ENCODE assay signal across 27 cellular contexts in genomic region chr3:54744291-54744690, GRCh38.
"Had no signal": no experiment of that assay in that cellular context is flagged by ENCODE, and none has a peak within 500 bp of the region (broad histone marks: within the 10 kb centered on the region; RNA-seq: fewer than 3 reads in every experiment).

No MANE protein-coding gene starts in this region.

- DNase-seq: stimulated activated CD4-positive, alpha-beta T cell treated with anti-CD3 and anti-CD28 coated beads, Interleukin-2, amount 100 ng/mL, for 48 hours; stimulated activated CD4-positive, alpha-beta T cell treated with anti-CD3 and anti-CD28 coated beads, Interleukin-4, amount 100 ng/mL, for 1 hour; stimulated activated CD4-positive, alpha-beta T cell treated with anti-CD3 and anti-CD28 coated beads, Interleukin-4, amount 100 ng/mL, for 24 hours; stimulated activated CD4-positive, alpha-beta T cell treated with anti-CD3 and anti-CD28 coated beads, Interleukin-4, amount 100 ng/mL, for 4 hours; stimulated activated CD8-positive, alpha-beta memory T cell treated with anti-CD3 and anti-CD28 coated beads, Interleukin-4, amount 100 ng/mL, for 48 hours; stimulated activated naive B cell treated with anti-CD40 and anti-IgM and Interleukin-4, amounts not matched to agents 10 μg/mL and 1 μg/mL and 100 μg/mL, for 72 hours; stimulated activated naive CD4-positive, alpha-beta T cell; stimulated activated naive CD4-positive, alpha-beta T cell treated with Interleukin-2 at 50 U/mL for 16 hours; stimulated activated naive CD8-positive, alpha-beta T cell treated with anti-CD3 and anti-CD28 coated beads, Interleukin-15, amount 100 ng/mL, for 72 hours; stimulated activated naive CD8-positive, alpha-beta T cell treated with anti-CD3 and anti-CD28 coated beads, Interleukin-15, Interleukin-2, amounts not matched to agents 100 U/mL and 50 U/mL, for 24 hours; stomach; substantia nigra; testis; thyroid gland; tibial artery; transverse colon; trophoblast cell; upper lobe of left lung; upper lobe of right lung; uterus had no signal

- H3K36me3 ChIP-seq: stomach, suprapubic skin, thoracic aorta, thyroid gland, tibial artery, tibial nerve, transverse colon, upper lobe of left lung, upper lobe of right lung, uterus, vagina had no signal

- ATAC-seq: stimulated activated effector memory CD8-positive, alpha-beta T cell treated with anti-CD3 and anti-CD28 coated beads, Interleukin-12 subunit alpha, Interleukin-12 subunit beta, amount 100 ng/mL, for 72 hours; stimulated activated memory B cell treated with anti-CD40 and anti-IgM and Interleukin-4, amounts not matched to agents 10 μg/mL and 1 μg/mL and 100 μg/mL, for 72 hours; stimulated activated naive B cell treated with anti-CD40 and anti-IgM and Interleukin-4, amounts not matched to agents 10 μg/mL and 1 μg/mL and 100 μg/mL, for 72 hours; stimulated activated naive CD8-positive, alpha-beta T cell treated with anti-CD3 and anti-CD28 coated beads, Interleukin-15, amount 100 ng/mL, for 72 hours; stimulated activated naive CD8-positive, alpha-beta T cell treated with anti-CD3 and anti-CD28 coated beads, Interleukin-15, Interleukin-2, amounts not matched to agents 100 U/mL and 50 U/mL, for 24 hours; upper lobe of right lung had no signal

- FAIRE-seq: urothelium cell line had no signal

- H3K4me1 ChIP-seq: stomach, suprapubic skin, testis, thyroid gland, tibial artery, tibial nerve, upper lobe of left lung, upper lobe of right lung, uterus, vagina had no signal

- H3K27ac ChIP-seq: stomach, suprapubic skin, testis, thoracic aorta, thyroid gland, tibial artery, tibial nerve, transverse colon, upper lobe of left lung, upper lobe of right lung, uterus, vagina had no signal

- H3K4me3 ChIP-seq: stomach, suprapubic skin, testis, thoracic aorta, thyroid gland, tibial artery, tibial nerve, transverse colon, upper lobe of left lung, upper lobe of right lung, uterus, vagina had no signal

- H3K9me3 ChIP-seq: stomach, suprapubic skin, testis, thoracic aorta, thyroid gland, tibial artery, tibial nerve, transverse colon, upper lobe of left lung, upper lobe of right lung, uterus, vagina had no signal

- H3K27me3 ChIP-seq: stomach, suprapubic skin, testis, thyroid gland, tibial artery, tibial nerve, transverse colon, upper lobe of left lung, upper lobe of right lung, uterus, vagina had no signal
